ENCODE assay signal across 1 cellular context in genomic region chr9:89189215-89189614, GRCh38.
TF ChIP-seq lines count a peak whose summit lies in the region.

No MANE protein-coding gene starts in this region.

TF ChIP-seq in GM23338, 12 proteins besides CTCF, POLR2A, EP300 and RAD21:
- TF ChIP-seq REST (IDR thresholded peaks at IDR 0.05; ENCODE audit: unreplicated experiment) (no peak), NANOG (IDR thresholded peaks at IDR 0.05; ENCODE audit: borderline replicate concordance) (no peak), ZNF331 (CRISPR knock-in tag; IDR thresholded peaks at IDR 0.05; ENCODE audit: low read depth) (no peak), POLR2AphosphoS5 (IDR thresholded peaks at IDR 0.05; ENCODE audit: low read depth) (no peak), ETS1 (IDR thresholded peaks at IDR 0.05) (no peak), EZH2phosphoT487 (IDR thresholded peaks at IDR 0.05; ENCODE audit: unreplicated experiment) (no peak), CREB1 (CRISPR knock-in tag; IDR thresholded peaks at IDR 0.05; ENCODE audit: low read depth) (no peak), EZH2 (IDR thresholded peaks at IDR 0.05; ENCODE audit: low read depth, unreplicated experiment) (no peak), ZNF462 (CRISPR knock-in tag; IDR thresholded peaks at IDR 0.05) (no peak), STAT1 (IDR thresholded peaks at IDR 0.05; ENCODE audit: unreplicated experiment) (no peak), JUNB (IDR thresholded peaks at IDR 0.05; ENCODE audit: unreplicated experiment) (no peak), ZNF114 (CRISPR knock-in tag; IDR thresholded peaks at IDR 0.05) (no peak)
